ENCODE assay signal across 26 cellular contexts in the genomic region with DNA sequence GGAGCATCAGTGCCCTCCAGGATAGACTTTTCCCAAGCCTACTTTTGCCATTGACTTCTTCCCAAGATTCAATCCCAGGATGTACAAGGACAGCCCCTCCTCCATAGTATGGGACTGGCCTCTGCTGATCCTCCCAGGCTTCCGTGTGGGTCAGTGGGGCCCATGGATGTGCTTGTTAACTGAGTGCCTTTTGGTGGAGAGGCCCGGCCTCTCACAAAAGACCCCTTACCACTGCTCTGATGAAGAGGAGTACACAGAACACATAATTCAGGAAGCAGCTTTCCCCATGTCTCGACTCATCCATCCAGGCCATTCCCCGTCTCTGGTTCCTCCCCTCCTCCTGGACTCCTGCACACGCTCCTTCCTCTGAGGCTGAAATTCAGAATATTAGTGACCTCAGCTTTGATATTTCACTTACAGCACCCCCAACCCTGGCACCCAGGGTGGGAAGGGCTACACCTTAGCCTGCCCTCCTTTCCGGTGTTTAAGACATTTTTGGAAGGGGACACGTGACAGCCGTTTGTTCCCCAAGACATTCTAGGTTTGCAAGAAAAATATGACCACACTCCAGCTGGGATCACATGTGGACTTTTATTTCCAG. TPM values are rescaled to one million over a fixed set of nuclear protein-coding genes. Genes with fewer than 3 reads are reported as not detected.
DNase-seq lines count a peak whose midpoint lies in the region; ATAC-seq and TF ChIP-seq lines count a peak whose summit lies in the region.
"Had no signal": no experiment of that assay in that cellular context is flagged by ENCODE, and none has a peak within 500 bp of the region (broad histone marks: within the 10 kb centered on the region; RNA-seq: fewer than 3 reads in every experiment).

No MANE protein-coding gene starts in this region.

- H3K4me3 Mint-ChIP-seq in T-helper 1 cell treated with Interleukin-12 subunit alpha and Interleukin-12 subunit beta and Interleukin-4 antibody, amounts not matched to agents 30 μg/mL and 1 μg/mL, for 36 hours = peak overlapping the region; percentile 25
- peak overlapping the region in 3 of 10 donors; percentile 15 to 42 (median 33) for H3K4me3 Mint-ChIP-seq in naive thymus-derived CD8-positive, alpha-beta T cell
- H3K4me3 Mint-ChIP-seq: brain, HFFc6, immature natural killer cell had no signal

- peaks cover 23% of the 10 kb centered on the region for H3K36me3 Mint-ChIP-seq in T-helper 1 cell treated with Interleukin-12 subunit alpha and Interleukin-12 subunit beta and Interleukin-4 antibody, amounts not matched to agents 30 μg/mL and 1 μg/mL, for 36 hours (ENCODE audit: low read depth)
- peaks cover 0 to 2% (median 0%) of the 10 kb centered on the region in 3 donors for H3K36me3 Mint-ChIP-seq in naive thymus-derived CD8-positive, alpha-beta T cell
- H3K36me3 Mint-ChIP-seq: brain had no signal

- POLR2A ChIA-PET in naive thymus-derived CD8-positive, alpha-beta T cell (lab: Charles Lee) = interaction anchor here (0.6 to 3.0 kb wide), 5 partner anchors 9 to 28 kb away, joined by 3 to 16 read pairs (median 3); partner anchors contain the start of gene CYLD

- in situ Hi-C loops in ACHN (cut with HindIII; ENCODE audit: low pct_ligation_motif_present, low pct_unique_long_range_greater_than_20kb, low sequenced_read_pairs) = no loop called here

- TF ChIP-seq CTCF in cardiac muscle cell (IDR thresholded peaks at IDR 0.05; ENCODE audit: low read depth, low read length) (no peak), right atrium auricular region (IDR thresholded peaks at IDR 0.05) (no peak), ovary (IDR thresholded peaks at IDR 0.05) (no peak)

- peaks cover 14% of the 10 kb centered on the region for H3K4me1 ChIP-seq in cardiac muscle cell (ENCODE audit: low read depth)
- H3K4me1 ChIP-seq in right atrium auricular region = no peaks in the 10 kb centered on the region
- peaks cover 5% of the 10 kb centered on the region for H3K4me1 ChIP-seq in ovary (ENCODE audit: insufficient read depth)
- H3K4me1 ChIP-seq: left lung, parathyroid adenoma, thyroid gland had no signal

- H3K4me3 ChIP-seq in cardiac muscle cell (no peak overlapping the region), right atrium auricular region (no peak overlapping the region), ovary (no peak overlapping the region)
- H3K4me3 ChIP-seq: left lung, thyroid gland had no signal

- no peaks in the 10 kb centered on the region for H3K9me3 Mint-ChIP-seq in T-helper 1 cell treated with Interleukin-12 subunit alpha and Interleukin-12 subunit beta and Interleukin-4 antibody, amounts not matched to agents 30 μg/mL and 1 μg/mL, for 36 hours
- H3K9me3 Mint-ChIP-seq in naive thymus-derived CD8-positive, alpha-beta T cell = no peaks in the 10 kb centered on the region
- H3K9me3 Mint-ChIP-seq: HFFc6, immature natural killer cell had no signal

- H3K36me3 ChIP-seq in cardiac muscle cell (no peaks in the 10 kb centered on the region), right atrium auricular region (no peaks in the 10 kb centered on the region), ovary (no peaks in the 10 kb centered on the region)
- H3K36me3 ChIP-seq: thyroid gland had no signal

- 61 to 73% (median 67%) methylated on average over 8 of the region's 8 CpGs for WGBS in ovary, 3 donors

- H3K27me3 ChIP-seq in cardiac muscle cell = no peaks in the 10 kb centered on the region
- H3K27me3 ChIP-seq in right atrium auricular region = no peaks in the 10 kb centered on the region
- H3K27me3 ChIP-seq in ovary = no peaks in the 10 kb centered on the region
- H3K27me3 ChIP-seq: left lung, thyroid gland had no signal

- DNase-seq in T-helper 1 cell = no peak
- no peak for DNase-seq in cardiac muscle cell (ENCODE audit: low read depth in 1 of 2, low spot score in 1 of 2)
- no peak for DNase-seq in right atrium auricular region (ENCODE audit: low spot score)
- no peak for DNase-seq in naive thymus-derived CD8-positive, alpha-beta T cell
- no peak for DNase-seq in ovary
- no peak for DNase-seq in C1 segment of cervical spinal cord (lab: John Stamatoyannopoulos, UW)
- DNase-seq in ACHN = no peak
- DNase-seq: effector memory CD4-positive, alpha-beta T cell; GDM1; HFFc6; immature natural killer cell; left lung; naive B cell; NCI-H1048; NCI-H1694 treated with DMSO at 0.1 percent for 48 hours; NCI-H2171; NCI-H524; right cardiac atrium; SIG-M5; stimulated activated CD4-positive, alpha-beta T cell treated with anti-CD3 and anti-CD28 coated beads, Interleukin-4, amount 100 ng/mL, for 1 hour; thyroid gland had no signal

- peak overlapping the region; percentile 73 for H3K27ac Mint-ChIP-seq in T-helper 1 cell treated with Interleukin-12 subunit alpha and Interleukin-12 subunit beta and Interleukin-4 antibody, amounts not matched to agents 30 μg/mL and 1 μg/mL, for 36 hours
- peak overlapping the region in 9 of 10 donors; percentile 8 to 84 (median 60) for H3K27ac Mint-ChIP-seq in naive thymus-derived CD8-positive, alpha-beta T cell
- H3K27ac Mint-ChIP-seq: HFFc6, immature natural killer cell had no signal

- no peak for TF ChIP-seq POLR2A in ovary (IDR thresholded peaks at IDR 0.05)

- H3K4me1 Mint-ChIP-seq in T-helper 1 cell treated with Interleukin-12 subunit alpha and Interleukin-12 subunit beta and Interleukin-4 antibody, amounts not matched to agents 30 μg/mL and 1 μg/mL, for 36 hours (ENCODE audit: low read depth) = peaks cover 22% of the 10 kb centered on the region
- H3K4me1 Mint-ChIP-seq in naive thymus-derived CD8-positive, alpha-beta T cell = peaks cover 5 to 27% (median 12%) of the 10 kb centered on the region in 4 donors
- H3K4me1 Mint-ChIP-seq: immature natural killer cell had no signal

- H3K27ac ChIP-seq in cardiac muscle cell = peak overlapping the region; percentile 42
- H3K27ac ChIP-seq in right atrium auricular region = no peak overlapping the region
- peak overlapping the region in 1 of 2 donors; percentile 35 for H3K27ac ChIP-seq in ovary
- H3K27ac ChIP-seq: 22Rv1, left lung, parathyroid adenoma, thyroid gland had no signal

- no peaks in the 10 kb centered on the region for H3K9me3 ChIP-seq in cardiac muscle cell (ENCODE audit: low read depth)
- H3K9me3 ChIP-seq in right atrium auricular region = no peaks in the 10 kb centered on the region
- no peaks in the 10 kb centered on the region for H3K9me3 ChIP-seq in ovary
- H3K9me3 ChIP-seq: left lung, thyroid gland had no signal

- ATAC-seq in naive thymus-derived CD8-positive, alpha-beta T cell = no peak
- ATAC-seq: left lung, Panc1, right cardiac atrium had no signal

- TF ChIP-seq EP300 in ovary (IDR thresholded peaks at IDR 0.05) = no peak

- no peaks in the 10 kb centered on the region for H3K27me3 Mint-ChIP-seq in T-helper 1 cell treated with Interleukin-12 subunit alpha and Interleukin-12 subunit beta and Interleukin-4 antibody, amounts not matched to agents 30 μg/mL and 1 μg/mL, for 36 hours (ENCODE audit: low read depth)
- H3K27me3 Mint-ChIP-seq in naive thymus-derived CD8-positive, alpha-beta T cell = peaks cover 0 to 1% (median 0%) of the 10 kb centered on the region in 5 donors
- H3K27me3 Mint-ChIP-seq: naive B cell had no signal

- intact Hi-C loops in ovary (cut with DNase I) = no loop called here

RNA-seq across cellular contexts. Expression of gene CYLD, which starts 9.8 kb away (rescaled TPM):
- total RNA-seq in cardiac muscle cell (16.1 and 16.2 TPM in 2 replicates), right atrium auricular region (10 to 100 TPM; 20.0 to 21.2 TPM), ovary (10 to 100 TPM; 26.7 to 39.3 (median 38.6) TPM)
- polyA plus RNA-seq in cardiac muscle cell (13.6 and 14.9 TPM in 2 replicates), ovary (10 to 100 TPM; 11.2 to 57.6 TPM)
- 100 to 1,000 TPM; 195 to 203 TPM for total RNA-seq in naive thymus-derived CD8-positive, alpha-beta T cell
- 100 to 1,000 TPM; 106 to 131 (median 107) TPM for polyA plus RNA-seq in naive thymus-derived CD8-positive, alpha-beta T cell

RNA-seq across cellular contexts. Expression of gene NOD2, which starts 38.7 kb away (rescaled TPM):
- 0.18 TPM in 1 of 2 replicates, not detected in the other for total RNA-seq in cardiac muscle cell
- polyA plus RNA-seq in cardiac muscle cell = 0.05 TPM in 1 of 2 replicates, not detected in the other
- total RNA-seq in right atrium auricular region = 1 to 10 TPM in 1 of 2 donors, under 1 TPM in 1; 0.44 to 1.6 TPM
- under 1 TPM; 0.08 to 0.49 TPM for total RNA-seq in naive thymus-derived CD8-positive, alpha-beta T cell
- under 1 TPM in 2 of 3 donors, not detected in 1; 0.33 to 0.51 TPM for polyA plus RNA-seq in naive thymus-derived CD8-positive, alpha-beta T cell
- total RNA-seq in ovary = 1 to 10 TPM in 6 of 7 donors, under 1 TPM in 1; 0.88 to 1.5 (median 1.1) TPM
- 1 to 10 TPM in 1 of 2 donors, under 1 TPM in 1; 0.53 to 1.4 TPM for polyA plus RNA-seq in ovary
- total RNA-seq: HFFc6 had no signal

RNA-seq across cellular contexts. Expression of gene SNX20, which starts 51.0 kb away (rescaled TPM):
- total RNA-seq in cardiac muscle cell (not detected in 2 replicates), right atrium auricular region (1 to 10 TPM in 1 of 2 donors, under 1 TPM in 1; 0.89 to 1.9 TPM), ovary (1 to 10 TPM in 2 of 7 donors, under 1 TPM in 5; 0.48 to 1.3 (median 0.82) TPM)
- polyA plus RNA-seq in cardiac muscle cell (not detected in 2 replicates), ovary (1 to 10 TPM in 1 of 2 donors, under 1 TPM in 1; 0.38 to 2.7 TPM)
- total RNA-seq in naive thymus-derived CD8-positive, alpha-beta T cell = 10 to 100 TPM; 38.3 to 42.8 TPM
- 10 to 100 TPM; 31.1 to 50.4 (median 34.4) TPM for polyA plus RNA-seq in naive thymus-derived CD8-positive, alpha-beta T cell
- total RNA-seq: HFFc6 had no signal

Comparison
In these comparisons a context has a peak if more than half of its experiments do, and no peak if none do; other contexts are left out.
1. RNA of gene CYLD, which starts 9.8 kb away (total RNA-seq): 195 to 203 TPM in naive thymus-derived CD8-positive, alpha-beta T cell; 26.7 to 39.3 TPM in ovary, 20.0 to 21.2 TPM in right atrium auricular region and 16.1 to 16.2 TPM in cardiac muscle cell; every median in the first group is over 4 times any median in the second.
2. RNA of gene SNX20, which starts 51.0 kb away (total RNA-seq): 38.3 to 42.8 TPM in naive thymus-derived CD8-positive, alpha-beta T cell; 0.89 to 1.9 TPM in right atrium auricular region, 0.48 to 1.3 TPM in ovary and not detected in cardiac muscle cell; every median in the first group is over 10 times any median in the second.